ENCODE assay signal across 1 cellular context in the genomic region with DNA sequence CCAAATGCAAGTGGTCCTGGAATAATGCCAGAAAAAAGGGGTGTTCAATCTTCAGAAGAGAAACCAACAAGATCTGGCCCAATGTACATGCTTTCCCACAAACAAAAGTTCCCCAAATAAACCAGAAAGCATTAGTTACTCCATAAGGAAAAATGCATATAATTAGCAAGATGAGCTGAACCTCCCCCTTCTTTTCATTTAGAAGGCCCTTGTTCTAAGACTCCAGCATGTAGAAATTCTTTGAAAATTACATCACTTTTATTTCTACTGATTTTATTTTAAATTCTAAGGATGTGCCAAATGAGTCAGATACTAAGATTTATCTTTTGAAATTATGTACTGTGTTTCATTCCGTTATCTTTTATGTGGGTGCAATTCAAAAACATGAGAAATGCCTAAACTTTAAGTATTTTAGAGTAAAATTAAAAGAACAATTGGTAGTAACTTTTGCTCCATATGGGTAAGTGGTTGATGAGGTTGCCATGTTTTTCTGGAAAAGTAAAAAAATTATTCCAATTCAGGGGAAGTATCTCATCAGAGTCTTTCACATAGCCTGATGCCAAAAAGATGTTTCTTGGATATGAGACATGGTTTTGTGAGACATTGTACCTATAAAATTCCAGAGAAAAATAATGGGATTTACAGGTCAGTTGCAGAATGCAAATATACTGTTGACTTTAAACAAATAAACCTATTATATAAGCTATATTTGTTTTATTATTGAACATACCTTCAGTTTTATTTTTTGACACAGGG.
TF ChIP-seq lines count a peak whose summit lies in the region.

No MANE protein-coding gene starts in this region.

TF ChIP-seq in SK-N-SH, 30 proteins besides CTCF, POLR2A, EP300 and RAD21 (continued from another document):
- TF ChIP-seq TAF1 (IDR thresholded peaks at IDR 0.05; ENCODE audit: borderline replicate concordance, low read depth, low read length) (no peak), FOSL2 (IDR thresholded peaks at IDR 0.05; ENCODE audit: borderline replicate concordance, low read depth) (peak; percentile 79), FOXM1 (IDR thresholded peaks at IDR 0.05; ENCODE audit: low read depth) (0 out of 2 replicates have a peak, but pooled peaks have one; percentile 67), NFIC (IDR thresholded peaks at IDR 0.05; ENCODE audit: borderline replicate concordance) (peak; percentile 73)
- TF ChIP-seq, protein P1, sequence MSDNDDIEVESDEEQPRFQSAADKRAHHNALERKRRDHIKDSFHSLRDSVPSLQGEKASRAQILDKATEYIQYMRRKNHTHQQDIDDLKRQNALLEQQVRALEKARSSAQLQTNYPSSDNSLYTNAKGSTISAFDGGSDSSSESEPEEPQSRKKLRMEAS (IDR thresholded peaks at IDR 0.05; ENCODE audit: low read depth), result peak; percentile 53; the same call in 1 of the 2 replicates
